In genomic region chr2:25041928-25042320, GRCh38 we compare ENCODE assay signal across 8 cellular contexts. TPM values are rescaled to one million over a fixed set of nuclear protein-coding genes. Genes with fewer than 3 reads are reported as not detected.
DNase-seq lines count a peak whose midpoint lies in the region; ATAC-seq and TF ChIP-seq lines count a peak whose summit lies in the region.

TSS of gene EFR3B (plus strand) at chr2:25042076. CDS start at chr2:25042313, 237 bp downstream.

- peak; percentile 94 for ATAC-seq in GM19324 (IDR thresholded peaks at IDR 0.05; ENCODE audit: low FRiP score, unreplicated experiment)
- ATAC-seq in HG03442 (IDR thresholded peaks at IDR 0.05; ENCODE audit: unreplicated experiment), result peak; percentile 82

- peaks cover 47% of the 10 kb centered on the region for H3K27me3 Mint-ChIP-seq in activated CD4-positive, alpha-beta T cell treated with anti-CD3 and anti-CD28 coated beads, Interleukin-2, amount 10 ng/mL, durations not matched to agents 7 days and 5 days

- CTCF ChIA-PET in activated CD4-positive, alpha-beta T cell treated with anti-CD3 and anti-CD28 coated beads, Interleukin-2, amount 10 ng/mL, durations not matched to agents 7 days and 5 days (lab: Charles Lee), result interaction anchor here (0.6 to 1.2 kb wide), 4 partner anchors 9 to 785 kb away, joined by 3 to 6 read pairs (median 4); no protein-coding TSS in a partner anchor

- peak within 1 kb of the TSS; percentile 39 to 79 for H3K27ac ChIP-seq in coronary artery

- no peaks in the 10 kb centered on the region for H3K27me3 ChIP-seq in BE2C

- H3K4me3 Mint-ChIP-seq in activated CD4-positive, alpha-beta T cell treated with anti-CD3 and anti-CD28 coated beads, Interleukin-2, amount 10 ng/mL, durations not matched to agents 7 days and 5 days, result peak within 1 kb of the TSS; percentile 76

- H3K4me1 ChIP-seq in BE2C, result peaks cover under 1% of the 10 kb centered on the region; the same call in 1 of the 2 replicates

- POLR2A ChIA-PET in activated CD4-positive, alpha-beta T cell treated with anti-CD3 and anti-CD28 coated beads, Interleukin-2, amount 10 ng/mL, durations not matched to agents 7 days and 5 days (lab: Charles Lee), result interaction anchor here (0.6 kb wide), 1 partner anchor 9 kb away, joined by 3 read pairs; no protein-coding TSS in a partner anchor

- no peak within 1 kb of the TSS for H3K27ac Mint-ChIP-seq in activated CD4-positive, alpha-beta T cell treated with anti-CD3 and anti-CD28 coated beads, Interleukin-2, amount 10 ng/mL, durations not matched to agents 7 days and 5 days

- DNase-seq in BE2C, result peak; percentile 99
- DNase-seq in NCI-H524 treated with DMSO at 0.1 percent for 48 hours (lab: John Stamatoyannopoulos, UW), result peak; percentile 73
- DNase-seq in activated CD4-positive, alpha-beta T cell treated with anti-CD3 and anti-CD28 coated beads, Interleukin-2, amount 10 ng/mL, durations not matched to agents 7 days and 5 days, result peak; percentile 89
- DNase-seq in coronary artery (ENCODE audit: low spot score), result peak; percentile 95
- peak; percentile 99 for DNase-seq in left kidney (ENCODE audit: low read depth, low spot score)
- DNase-seq in stimulated activated CD4-positive, alpha-beta T cell treated with anti-CD3 and anti-CD28 coated beads, Interleukin-1b, Interleukin-23, amount 100 ng/mL, for 4 hours (ENCODE audit: low read depth in 2 of 2), result peak; percentile 79 to 86

- peaks cover 33% of the 10 kb centered on the region for H3K4me1 Mint-ChIP-seq in activated CD4-positive, alpha-beta T cell treated with anti-CD3 and anti-CD28 coated beads, Interleukin-2, amount 10 ng/mL, durations not matched to agents 7 days and 5 days

- H3K9me3 Mint-ChIP-seq in activated CD4-positive, alpha-beta T cell treated with anti-CD3 and anti-CD28 coated beads, Interleukin-2, amount 10 ng/mL, durations not matched to agents 7 days and 5 days, result no peaks in the 10 kb centered on the region

- H3K36me3 ChIP-seq in BE2C, result no peaks in the 10 kb centered on the region

- H3K4me3 ChIP-seq in BE2C (ENCODE audit: low read depth, low read length), result peak within 1 kb of the TSS; percentile 80
- peak within 1 kb of the TSS; percentile 88 for H3K4me3 ChIP-seq in coronary artery

- no peaks in the 10 kb centered on the region for H3K36me3 Mint-ChIP-seq in activated CD4-positive, alpha-beta T cell treated with anti-CD3 and anti-CD28 coated beads, Interleukin-2, amount 10 ng/mL, durations not matched to agents 7 days and 5 days (ENCODE audit: low read depth)

- TF ChIP-seq CTCF in BE2C (IDR thresholded peaks at IDR 0.05; ENCODE audit: low read depth, low read length) (no peak), coronary artery (IDR thresholded peaks at IDR 0.05) (no peak)

- no peaks in the 10 kb centered on the region for H3K9me3 ChIP-seq in BE2C

RNA-seq across cellular contexts. Expression of gene EFR3B, which starts in this region (rescaled TPM):
- 0.86 TPM for polyA plus RNA-seq in BE2C (2012; ENCODE audit: insufficient read depth, insufficient read length, low read depth)
- under 1 TPM in 1 of 2 experiments, not detected in 1; 0.06 TPM for total RNA-seq in activated CD4-positive, alpha-beta T cell treated with anti-CD3 and anti-CD28 coated beads, Interleukin-2, amount 10 ng/mL, durations not matched to agents 7 days and 5 days

Comparison
In these comparisons a context has a peak if more than half of its experiments do, and no peak if none do; other contexts are left out.
1. Peak in every context shown above with its lines: DNase-seq, ATAC-seq, H3K4me3 ChIP-seq and H3K27ac ChIP-seq.
2. Peak in DNase-seq in activated CD4-positive, alpha-beta T cell treated with anti-CD3 and anti-CD28 coated beads, Interleukin-2, amount 10 ng/mL, durations not matched to agents 7 days and 5 days; RNA of the gene not detected or under 1 TPM.